13 cellular contexts compared by ENCODE assay signal in genomic region chr3:46312996-46313395, GRCh38. TPM values are rescaled to one million over a fixed set of nuclear protein-coding genes. Genes with fewer than 3 reads are reported as not detected.
A peak's percentile ranks its signal among the peaks of the same experiment; 100 is the strongest.
DNase-seq lines count a peak whose midpoint lies in the region; ATAC-seq and TF ChIP-seq lines count a peak whose summit lies in the region.
"Had no signal": no experiment of that assay in that cellular context is flagged by ENCODE, and none has a peak within 500 bp of the region (broad histone marks: within the 10 kb centered on the region; RNA-seq: fewer than 3 reads in every experiment).

No MANE protein-coding gene starts in this region.

- DNase-seq in HuH-7 (ENCODE audit: low spot score) = peak; percentile 39
- DNase-seq in SIG-M5 treated with dmso at 0.1 percent for 504 hours (lab: John Stamatoyannopoulos, UW; ENCODE audit: unreplicated experiment) = peak; percentile 98
- peak; percentile 14 for DNase-seq in retinal pigment epithelial cell (ENCODE audit: low read depth)
- DNase-seq in NCI-H2171 treated with DMSO at 0.1 percent for 48 hours (lab: John Stamatoyannopoulos, UW) = no peak
- DNase-seq: activated CD4-positive, CD25-positive, alpha-beta regulatory T cell treated with anti-CD3 and anti-CD28 coated beads, Interleukin-2, amount 50 U/mL, for 72 hours; COR-L47; NCI-H2227 treated with DMSO at 0.1 percent for 48 hours; SJCRH30 had no signal

- no peaks in the 10 kb centered on the region for H3K4me1 ChIP-seq in gastroesophageal sphincter
- H3K4me1 ChIP-seq: SJCRH30 had no signal

- H3K36me3 ChIP-seq in gastroesophageal sphincter = no peaks in the 10 kb centered on the region
- H3K36me3 ChIP-seq: SJCRH30 had no signal

- no peak overlapping the region for H3K27ac ChIP-seq in gastroesophageal sphincter
- H3K27ac ChIP-seq: SJCRH30 had no signal

- no peak for TF ChIP-seq POLR2A in gastroesophageal sphincter (IDR thresholded peaks at IDR 0.05)

- no peaks in the 10 kb centered on the region for H3K9me3 ChIP-seq in gastroesophageal sphincter
- H3K9me3 ChIP-seq: SJCRH30 had no signal

- ATAC-seq in gastroesophageal sphincter = peak; percentile 62
- ATAC-seq in HG03095 (IDR thresholded peaks at IDR 0.05; ENCODE audit: unreplicated experiment) = no peak
- ATAC-seq in GM19035 (IDR thresholded peaks at IDR 0.05; ENCODE audit: unreplicated experiment) = no peak
- ATAC-seq in GM21717 (IDR thresholded peaks at IDR 0.05; ENCODE audit: unreplicated experiment) = no peak

- H3K4me3 ChIP-seq in gastroesophageal sphincter (no peak overlapping the region), retinal pigment epithelial cell (ENCODE audit: low read length) (no peak overlapping the region)
- H3K4me3 ChIP-seq: SJCRH30 had no signal

- peaks cover 18% of the 10 kb centered on the region for H3K27me3 ChIP-seq in gastroesophageal sphincter

- TF ChIP-seq CTCF in gastroesophageal sphincter (IDR thresholded peaks at IDR 0.05) = no peak
- no peak for TF ChIP-seq CTCF in retinal pigment epithelial cell (conservative IDR thresholded peaks at IDR 0.05; ENCODE audit: low read depth, low read length)

- TF ChIP-seq EP300 in gastroesophageal sphincter (IDR thresholded peaks at IDR 0.05) = no peak

- WGBS in gastroesophageal sphincter (ENCODE audit: low coverage in 1 of 2), 2 donors = 61 to 75% methylated on average over 1 of the region's 1 CpG

RNA-seq across cellular contexts. Expression of gene CCR2, which starts 40.9 kb away (rescaled TPM):
- total RNA-seq in gastroesophageal sphincter = 1 to 10 TPM in 2 of 4 donors, under 1 TPM in 2; 0.77 to 3.9 (median 1.9) TPM
- total RNA-seq: mesothelial cell of epicardium, SJCRH30 had no signal

RNA-seq across cellular contexts. Expression of gene CCR5, which starts 57.8 kb away (rescaled TPM):
- total RNA-seq in gastroesophageal sphincter = 1 to 10 TPM in 1 of 4 donors, under 1 TPM in 3; 0.23 to 1.8 (median 0.44) TPM
- total RNA-seq: mesothelial cell of epicardium, SJCRH30 had no signal
